Comparison of ENCODE assay signal across 1 cellular context in the genomic region with DNA sequence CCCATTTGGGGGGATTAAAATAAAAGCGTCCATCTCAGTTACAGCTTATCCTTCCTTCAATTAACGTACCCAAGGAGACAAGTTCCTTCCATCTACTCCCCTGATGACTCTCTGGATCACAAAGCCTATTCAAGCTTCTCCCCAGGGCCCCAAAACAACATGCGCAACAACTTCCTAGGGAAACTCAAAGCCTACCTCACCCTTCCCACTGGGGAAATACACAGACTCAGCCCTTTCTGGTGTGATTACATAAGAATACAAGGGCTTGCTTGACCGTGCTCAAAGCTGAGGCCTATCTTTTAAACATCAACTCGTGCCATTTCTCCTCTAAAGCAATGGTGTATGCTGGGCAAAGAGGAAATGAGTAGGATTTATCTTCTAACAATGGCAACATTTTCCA.
TF ChIP-seq lines count a peak whose summit lies in the region.

No MANE protein-coding gene starts in this region.

TF ChIP-seq in IMR-90, 13 proteins besides CTCF, POLR2A, EP300 and RAD21 (continued from another document):
- TF ChIP-seq, protein P1, sequence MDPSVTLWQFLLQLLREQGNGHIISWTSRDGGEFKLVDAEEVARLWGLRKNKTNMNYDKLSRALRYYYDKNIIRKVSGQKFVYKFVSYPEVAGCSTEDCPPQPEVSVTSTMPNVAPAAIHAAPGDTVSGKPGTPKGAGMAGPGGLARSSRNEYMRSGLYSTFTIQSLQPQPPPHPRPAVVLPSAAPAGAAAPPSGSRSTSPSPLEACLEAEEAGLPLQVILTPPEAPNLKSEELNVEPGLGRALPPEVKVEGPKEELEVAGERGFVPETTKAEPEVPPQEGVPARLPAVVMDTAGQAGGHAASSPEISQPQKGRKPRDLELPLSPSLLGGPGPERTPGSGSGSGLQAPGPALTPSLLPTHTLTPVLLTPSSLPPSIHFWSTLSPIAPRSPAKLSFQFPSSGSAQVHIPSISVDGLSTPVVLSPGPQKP (IDR thresholded peaks at IDR 0.05; ENCODE audit: borderline replicate concordance, low read depth, low read length) = no peak
- no peak for TF ChIP-seq FOS (IDR thresholded peaks at IDR 0.05; ENCODE audit: low read depth, low read length)
- TF ChIP-seq, protein P2, sequence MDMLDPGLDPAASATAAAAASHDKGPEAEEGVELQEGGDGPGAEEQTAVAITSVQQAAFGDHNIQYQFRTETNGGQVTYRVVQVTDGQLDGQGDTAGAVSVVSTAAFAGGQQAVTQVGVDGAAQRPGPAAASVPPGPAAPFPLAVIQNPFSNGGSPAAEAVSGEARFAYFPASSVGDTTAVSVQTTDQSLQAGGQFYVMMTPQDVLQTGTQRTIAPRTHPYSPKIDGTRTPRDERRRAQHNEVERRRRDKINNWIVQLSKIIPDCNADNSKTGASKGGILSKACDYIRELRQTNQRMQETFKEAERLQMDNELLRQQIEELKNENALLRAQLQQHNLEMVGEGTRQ (IDR thresholded peaks at IDR 0.05; ENCODE audit: low read depth, low read length) = no peak
- no peak for TF ChIP-seq SMC3 (IDR thresholded peaks at IDR 0.05; ENCODE audit: low read depth, low read length)
- no peak for TF ChIP-seq BHLHE40 (IDR thresholded peaks at IDR 0.05; ENCODE audit: low read depth, low read length)
- no peak for TF ChIP-seq NFE2L2 (IDR thresholded peaks at IDR 0.05; ENCODE audit: low read depth, low read length)
